ENCODE assay signal across 16 cellular contexts in genomic region chr2:126665483-126665882, GRCh38. TPM values are rescaled to one million over a fixed set of nuclear protein-coding genes. Genes with fewer than 3 reads are reported as not detected.
DNase-seq lines count a peak whose midpoint lies in the region; ATAC-seq and TF ChIP-seq lines count a peak whose summit lies in the region.
"Had no signal": no experiment of that assay in that cellular context is flagged by ENCODE, and none has a peak within 500 bp of the region (broad histone marks: within the 10 kb centered on the region; RNA-seq: fewer than 3 reads in every experiment).

No MANE protein-coding gene starts in this region.

- H3K36me3 Mint-ChIP-seq in activated CD4-positive, alpha-beta memory T cell treated with anti-CD3 and anti-CD28 coated beads for 36 hours, result peaks cover 31% of the 10 kb centered on the region
- peaks cover 50% of the 10 kb centered on the region for H3K36me3 Mint-ChIP-seq in activated CD4-positive, alpha-beta memory T cell treated with anti-CD3 and anti-CD28 coated beads, Interleukin-2, amount 10 ng/mL, durations not matched to agents 7 days and 5 days (ENCODE audit: low read depth)
- H3K36me3 Mint-ChIP-seq in endothelial cell (ENCODE audit: low read depth, unreplicated experiment), result peaks cover 31% of the 10 kb centered on the region

- in situ Hi-C loops in gastrocnemius medialis (cut with MboI; ENCODE audit: low sequenced_read_pairs in 4 of 4), result no loop called here

- no peaks in the 10 kb centered on the region for H3K27me3 ChIP-seq in gastrocnemius medialis

- H3K4me1 Mint-ChIP-seq in activated CD4-positive, alpha-beta memory T cell treated with anti-CD3 and anti-CD28 coated beads for 36 hours (ENCODE audit: low read depth), result peaks cover 73% of the 10 kb centered on the region
- H3K4me1 Mint-ChIP-seq in activated CD4-positive, alpha-beta memory T cell treated with anti-CD3 and anti-CD28 coated beads, Interleukin-2, amount 10 ng/mL, durations not matched to agents 7 days and 5 days, result peaks cover 66% of the 10 kb centered on the region
- H3K4me1 Mint-ChIP-seq in endothelial cell (ENCODE audit: unreplicated experiment), result peaks cover 37% of the 10 kb centered on the region

- H2AFZ ChIP-seq in OCI-LY7 (ENCODE audit: low read length), result no peak overlapping the region

- no peak for TF ChIP-seq POLR2A in gastrocnemius medialis (IDR thresholded peaks at IDR 0.05)

- H3K27ac ChIP-seq in OCI-LY7 (ENCODE audit: low read depth, low read length, poor library complexity, severe bottlenecking), result peak overlapping the region; percentile 84
- peak overlapping the region; percentile 62 to 99 (median 84) for H3K27ac ChIP-seq in gastrocnemius medialis

- no peak for ATAC-seq in gastrocnemius medialis
- no peak for ATAC-seq in esophagus mucosa

- no peaks in the 10 kb centered on the region for H3K9me2 ChIP-seq in OCI-LY7 (ENCODE audit: insufficient read depth, low read length)

- no peaks in the 10 kb centered on the region for H3K27me3 Mint-ChIP-seq in activated CD4-positive, alpha-beta memory T cell treated with anti-CD3 and anti-CD28 coated beads for 36 hours
- H3K27me3 Mint-ChIP-seq in activated CD4-positive, alpha-beta memory T cell treated with anti-CD3 and anti-CD28 coated beads, Interleukin-2, amount 10 ng/mL, durations not matched to agents 7 days and 5 days, result no peaks in the 10 kb centered on the region
- peaks cover 17% of the 10 kb centered on the region for H3K27me3 Mint-ChIP-seq in endothelial cell (ENCODE audit: unreplicated experiment)

- H3K9me3 ChIP-seq in OCI-LY7 (ENCODE audit: low read length), result no peaks in the 10 kb centered on the region
- H3K9me3 ChIP-seq in gastrocnemius medialis, result no peaks in the 10 kb centered on the region

- POLR2A ChIA-PET in activated CD4-positive, alpha-beta memory T cell treated with anti-CD3 and anti-CD28 coated beads for 36 hours (lab: Charles Lee), result no interaction called here
- POLR2A ChIA-PET in activated CD4-positive, alpha-beta memory T cell treated with anti-CD3 and anti-CD28 coated beads, Interleukin-2, amount 10 ng/mL, durations not matched to agents 7 days and 5 days (lab: Charles Lee), result interaction anchor here (0.8 to 2.1 kb wide), 2 partner anchors 21 to 193 kb away, joined by 3 to 4 read pairs; no protein-coding TSS in a partner anchor
- POLR2A ChIA-PET in OCI-LY7 (lab: Charles Lee), result interaction anchor here (1.3 kb wide), 1 partner anchor 23 kb away, joined by 3 read pairs; no protein-coding TSS in a partner anchor

- no TSS peak for BruUV-seq in OCI-LY7 (replicated peaks; lab: Mats Ljungman, UMichigan)

- H3K9me3 Mint-ChIP-seq in activated CD4-positive, alpha-beta memory T cell treated with anti-CD3 and anti-CD28 coated beads for 36 hours, result no peaks in the 10 kb centered on the region
- no peaks in the 10 kb centered on the region for H3K9me3 Mint-ChIP-seq in activated CD4-positive, alpha-beta memory T cell treated with anti-CD3 and anti-CD28 coated beads, Interleukin-2, amount 10 ng/mL, durations not matched to agents 7 days and 5 days
- no peaks in the 10 kb centered on the region for H3K9me3 Mint-ChIP-seq in endothelial cell (ENCODE audit: unreplicated experiment)
- H3K9me3 Mint-ChIP-seq: HFFc6 had no signal

- peaks cover 70% of the 10 kb centered on the region for H3K4me1 ChIP-seq in OCI-LY7 (ENCODE audit: insufficient read depth, low read length, poor library complexity, severe bottlenecking)
- H3K4me1 ChIP-seq in gastrocnemius medialis, result peaks cover 80 to 88% of the 10 kb centered on the region in 2 donors

- peaks cover 30% of the 10 kb centered on the region for H3K36me3 ChIP-seq in OCI-LY7 (ENCODE audit: insufficient read depth, low read length)
- H3K36me3 ChIP-seq in gastrocnemius medialis, result no peaks in the 10 kb centered on the region

- H3K27ac Mint-ChIP-seq in activated CD4-positive, alpha-beta memory T cell treated with anti-CD3 and anti-CD28 coated beads for 36 hours, result peak overlapping the region; percentile 93
- no peak overlapping the region for H3K27ac Mint-ChIP-seq in activated CD4-positive, alpha-beta memory T cell treated with anti-CD3 and anti-CD28 coated beads, Interleukin-2, amount 10 ng/mL, durations not matched to agents 7 days and 5 days
- H3K27ac Mint-ChIP-seq in endothelial cell (ENCODE audit: unreplicated experiment), result no peak overlapping the region
- H3K27ac Mint-ChIP-seq: HFFc6 had no signal

- H3K4me2 ChIP-seq in OCI-LY7 (ENCODE audit: low read length), result peak overlapping the region; percentile 74

- peaks cover 73% of the 10 kb centered on the region for H3K79me2 ChIP-seq in OCI-LY7 (ENCODE audit: insufficient read depth, low read depth, low read length)

- no peak overlapping the region for H3K4me3 Mint-ChIP-seq in activated CD4-positive, alpha-beta memory T cell treated with anti-CD3 and anti-CD28 coated beads for 36 hours
- H3K4me3 Mint-ChIP-seq in activated CD4-positive, alpha-beta memory T cell treated with anti-CD3 and anti-CD28 coated beads, Interleukin-2, amount 10 ng/mL, durations not matched to agents 7 days and 5 days, result no peak overlapping the region
- H3K4me3 Mint-ChIP-seq in endothelial cell (ENCODE audit: unreplicated experiment), result peak overlapping the region; percentile 47
- H3K4me3 Mint-ChIP-seq: HFFc6 had no signal

- intact Hi-C loops in activated CD4-positive, alpha-beta memory T cell treated with anti-CD3 and anti-CD28 coated beads for 36 hours (cut with micrococcal nuclease), result no loop called here
- intact Hi-C loops in OCI-LY7 (cut with micrococcal nuclease; ENCODE audit: unreplicated experiment) (no loop called here), gastrocnemius medialis (cut with DNase I; ENCODE audit: low total_unique reads) (no loop called here)

- peak overlapping the region; percentile 2 for H3K4me3 ChIP-seq in OCI-LY7 (ENCODE audit: low read depth, low read length, poor library complexity, severe bottlenecking)
- no peak overlapping the region for H3K4me3 ChIP-seq in gastrocnemius medialis

- no peak for DNase-seq in activated CD4-positive, alpha-beta memory T cell treated with anti-CD3 and anti-CD28 coated beads for 36 hours
- DNase-seq in activated CD4-positive, alpha-beta memory T cell treated with anti-CD3 and anti-CD28 coated beads, Interleukin-2, amount 10 ng/mL, durations not matched to agents 7 days and 5 days, result no peak
- no peak for DNase-seq in OCI-LY7 (ENCODE audit: low spot score)
- DNase-seq in endothelial cell (ENCODE audit: low spot score), result no peak
- no peak for DNase-seq in gastrocnemius medialis
- no peak for DNase-seq in cerebellar cortex (ENCODE audit: low spot score)
- DNase-seq in retina, result no peak
- DNase-seq: activated CD4-positive, alpha-beta T cell treated with anti-CD3 and anti-CD28 coated beads for 48 hours; caudate nucleus; DMS 273 treated with DMSO at 0.1 percent for 48 hours; HFFc6; NCI-H2029; RPMI8226; T-helper 9 cell had no signal

- TF ChIP-seq CTCF in OCI-LY7 (conservative IDR thresholded peaks at IDR 0.05; ENCODE audit: low read length), result no peak
- no peak for TF ChIP-seq CTCF in endothelial cell (IDR thresholded peaks at IDR 0.05; ENCODE audit: unreplicated experiment)
- TF ChIP-seq CTCF in gastrocnemius medialis (IDR thresholded peaks at IDR 0.05 in 4 of 5, conservative IDR thresholded peaks at IDR 0.05 in 1 of 5), result no peak

- no peaks in the 10 kb centered on the region for H4K20me1 ChIP-seq in OCI-LY7 (ENCODE audit: insufficient read depth, low read length)

- CTCF ChIA-PET in activated CD4-positive, alpha-beta memory T cell treated with anti-CD3 and anti-CD28 coated beads for 36 hours (lab: Charles Lee), result interaction anchor here (0.7 to 2.4 kb wide), 2 partner anchors 9 to 112 kb away, joined by 3 to 10 read pairs; no protein-coding TSS in a partner anchor
- CTCF ChIA-PET in activated CD4-positive, alpha-beta memory T cell treated with anti-CD3 and anti-CD28 coated beads, Interleukin-2, amount 10 ng/mL, durations not matched to agents 7 days and 5 days (lab: Charles Lee), result no interaction called here
- CTCF ChIA-PET in OCI-LY7 (lab: Charles Lee; ENCODE audit: unreplicated experiment), result no interaction called here

RNA-seq across cellular contexts. Expression of gene GYPC, which starts 9.5 kb away (rescaled TPM):
- 100 to 1,000 TPM; 123 TPM for total RNA-seq in activated CD4-positive, alpha-beta memory T cell treated with anti-CD3 and anti-CD28 coated beads for 36 hours
- 100 to 1,000 TPM; 133 TPM for total RNA-seq in activated CD4-positive, alpha-beta memory T cell treated with anti-CD3 and anti-CD28 coated beads, Interleukin-2, amount 10 ng/mL, durations not matched to agents 7 days and 5 days
- 117 and 154 TPM in 2 replicates for total RNA-seq in OCI-LY7 (2014; rRNA removed; shearing (Covaris generic))
- total RNA-seq in OCI-LY7 (2022) (96.4 and 107 TPM in 2 replicates), endothelial cell (ENCODE audit: unreplicated experiment) (154 TPM), gastrocnemius medialis (10 to 100 TPM; 66.3 to 82.0 (median 71.9) TPM), esophagus mucosa (4.9 TPM)
- total RNA-seq: MCF 10A had no signal

Comparison
In these comparisons a context has a peak if more than half of its experiments do, and no peak if none do; other contexts are left out.
1. RNA of gene GYPC, which starts 9.5 kb away (total RNA-seq): 96.4 to 154 TPM in OCI-LY7, 154 TPM in endothelial cell (single experiment), 133 TPM in activated CD4-positive, alpha-beta memory T cell treated with anti-CD3 and anti-CD28 coated beads, Interleukin-2, amount 10 ng/mL, durations not matched to agents 7 days and 5 days, 123 TPM in activated CD4-positive, alpha-beta memory T cell treated with anti-CD3 and anti-CD28 coated beads for 36 hours and 66.3 to 82.0 TPM in gastrocnemius medialis; 4.9 TPM in esophagus mucosa (single experiment); every median in the first group is over 10 times any median in the second.